Comparison of ENCODE assay signal across 16 cellular contexts in the genomic region with DNA sequence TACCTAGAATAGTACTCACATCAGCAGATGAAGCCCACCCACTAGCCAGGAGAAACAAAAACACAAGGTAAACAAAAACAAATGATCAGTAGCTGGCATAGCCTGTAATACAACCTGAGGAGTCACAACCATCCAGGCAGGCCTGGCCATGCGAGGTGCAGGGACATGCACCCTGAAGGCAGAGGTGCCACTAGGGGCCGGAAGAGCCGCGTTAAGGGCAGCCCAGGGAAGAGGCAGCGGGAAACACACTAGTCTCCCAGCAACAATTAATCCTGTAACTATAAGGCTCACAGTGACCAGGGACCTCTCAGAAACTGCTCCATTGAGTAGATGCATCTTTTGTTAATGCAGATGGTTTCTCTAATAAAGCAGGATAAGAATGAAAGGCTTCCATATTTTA. TPM values are rescaled to one million over a fixed set of nuclear protein-coding genes. Genes with fewer than 3 reads are reported as not detected.
A peak's percentile ranks its signal among the peaks of the same experiment; 100 is the strongest.
DNase-seq lines count a peak whose midpoint lies in the region; ATAC-seq and TF ChIP-seq lines count a peak whose summit lies in the region.
"Had no signal": no experiment of that assay in that cellular context is flagged by ENCODE, and none has a peak within 500 bp of the region (broad histone marks: within the 10 kb centered on the region; RNA-seq: fewer than 3 reads in every experiment).

No MANE protein-coding gene starts in this region.

- H3K9me3 Mint-ChIP-seq in endothelial cell (ENCODE audit: unreplicated experiment), result no peaks in the 10 kb centered on the region
- no peaks in the 10 kb centered on the region for H3K9me3 Mint-ChIP-seq in osteocyte (ENCODE audit: unreplicated experiment)
- no peaks in the 10 kb centered on the region for H3K9me3 Mint-ChIP-seq in CD14-positive monocyte
- H3K9me3 Mint-ChIP-seq: activated CD4-positive, alpha-beta T cell treated with anti-CD3 and anti-CD28 coated beads, Interleukin-2, amount 10 ng/mL, durations not matched to agents 7 days and 5 days; activated naive CD8-positive, alpha-beta T cell treated with anti-CD3 and anti-CD28 coated beads, Interleukin-2, amount 50 U/mL, for 24 hours; central memory CD8-positive, alpha-beta T cell; natural killer cell had no signal

- H3K27me3 Mint-ChIP-seq in endothelial cell (ENCODE audit: unreplicated experiment) (peaks cover 5% of the 10 kb centered on the region), osteocyte (ENCODE audit: unreplicated experiment) (no peaks in the 10 kb centered on the region), CD14-positive monocyte (ENCODE audit: low read depth in 3 of 3) (peaks cover 0 to 1% (median 0%) of the 10 kb centered on the region in 3 donors)
- H3K27me3 Mint-ChIP-seq: activated CD4-positive, alpha-beta T cell treated with anti-CD3 and anti-CD28 coated beads, Interleukin-2, amount 10 ng/mL, durations not matched to agents 7 days and 5 days; activated naive CD8-positive, alpha-beta T cell treated with anti-CD3 and anti-CD28 coated beads, Interleukin-2, amount 50 U/mL, for 24 hours; central memory CD8-positive, alpha-beta T cell had no signal

- TF ChIP-seq CTCF in endothelial cell (IDR thresholded peaks at IDR 0.05; ENCODE audit: unreplicated experiment), result no peak
- no peak for TF ChIP-seq CTCF in osteocyte (IDR thresholded peaks at IDR 0.05)
- TF ChIP-seq CTCF in CD14-positive monocyte (IDR thresholded peaks at IDR 0.05), result no peak

- H3K27ac Mint-ChIP-seq in endothelial cell (ENCODE audit: unreplicated experiment) (peak overlapping the region; percentile 79), osteocyte (ENCODE audit: unreplicated experiment) (peak overlapping the region; percentile 50), CD14-positive monocyte (no peak overlapping the region)
- H3K27ac Mint-ChIP-seq: activated CD4-positive, alpha-beta T cell treated with anti-CD3 and anti-CD28 coated beads, Interleukin-2, amount 10 ng/mL, durations not matched to agents 7 days and 5 days; activated naive CD8-positive, alpha-beta T cell treated with anti-CD3 and anti-CD28 coated beads, Interleukin-2, amount 50 U/mL, for 24 hours; natural killer cell had no signal

- ATAC-seq in GM21723 (IDR thresholded peaks at IDR 0.05; ENCODE audit: unreplicated experiment) (no peak), HG03442 (IDR thresholded peaks at IDR 0.05; ENCODE audit: unreplicated experiment) (no peak)
- ATAC-seq: activated naive CD8-positive, alpha-beta T cell treated with anti-CD3 and anti-CD28 coated beads, Interleukin-2, amount 50 U/mL, for 24 hours; natural killer cell had no signal

- H3K36me3 Mint-ChIP-seq in endothelial cell (ENCODE audit: low read depth, unreplicated experiment) (no peaks in the 10 kb centered on the region), osteocyte (ENCODE audit: unreplicated experiment) (peaks cover 10% of the 10 kb centered on the region), CD14-positive monocyte (peaks cover 12 to 13% of the 10 kb centered on the region in 2 donors)
- H3K36me3 Mint-ChIP-seq: natural killer cell had no signal

- DNase-seq in DMS 273 (lab: John Stamatoyannopoulos, UW; ENCODE audit: unreplicated experiment) (peak; percentile 26), DMS 273 treated with DMSO at 0.1 percent for 48 hours (lab: John Stamatoyannopoulos, UW) (no peak), M059J (ENCODE audit: low read depth) (peak; percentile 26), endothelial cell (ENCODE audit: low spot score) (no peak), osteocyte (ENCODE audit: extremely low spot score, unreplicated experiment) (no peak), CD14-positive monocyte (ENCODE audit: low spot score) (no peak)
- DNase-seq: activated CD4-positive, alpha-beta T cell treated with anti-CD3 and anti-CD28 coated beads, Interleukin-2, amount 10 ng/mL, durations not matched to agents 7 days and 5 days; activated naive CD8-positive, alpha-beta T cell treated with anti-CD3 and anti-CD28 coated beads, Interleukin-2, amount 50 U/mL, for 24 hours; C1 segment of cervical spinal cord; natural killer cell; NCI-H2171; right cardiac atrium; SIG-M5 had no signal

- intact Hi-C loops in CD14-positive monocyte (cut with micrococcal nuclease), result no loop called here

- H3K4me1 Mint-ChIP-seq in endothelial cell (ENCODE audit: unreplicated experiment), result peaks cover 42% of the 10 kb centered on the region
- H3K4me1 Mint-ChIP-seq in osteocyte (ENCODE audit: unreplicated experiment), result peaks cover 28% of the 10 kb centered on the region
- H3K4me1 Mint-ChIP-seq in CD14-positive monocyte, result peaks cover 5% of the 10 kb centered on the region
- H3K4me1 Mint-ChIP-seq: central memory CD8-positive, alpha-beta T cell had no signal

- H3K4me3 Mint-ChIP-seq in endothelial cell (ENCODE audit: unreplicated experiment), result no peak overlapping the region
- H3K4me3 Mint-ChIP-seq in osteocyte (ENCODE audit: unreplicated experiment), result no peak overlapping the region
- H3K4me3 Mint-ChIP-seq in CD14-positive monocyte, result no peak overlapping the region
- H3K4me3 Mint-ChIP-seq: activated CD4-positive, alpha-beta T cell treated with anti-CD3 and anti-CD28 coated beads, Interleukin-2, amount 10 ng/mL, durations not matched to agents 7 days and 5 days; activated naive CD8-positive, alpha-beta T cell treated with anti-CD3 and anti-CD28 coated beads, Interleukin-2, amount 50 U/mL, for 24 hours; central memory CD8-positive, alpha-beta T cell; natural killer cell had no signal

RNA-seq across cellular contexts. Expression of gene ANKRD10, which starts 28.9 kb away (rescaled TPM):
- 26.6 and 42.5 TPM in 2 replicates for total RNA-seq in M059J (2014; rRNA removed; shearing (Covaris generic))
- 160 TPM for total RNA-seq in endothelial cell (ENCODE audit: unreplicated experiment)
- 248 and 257 TPM in 2 replicates for total RNA-seq in osteocyte
- 10 to 100 TPM; 30.5 to 37.2 TPM for polyA plus RNA-seq in CD14-positive monocyte

Comparison
In these comparisons a context has a peak if more than half of its experiments do, and no peak if none do; other contexts are left out.
1. DNase-seq: peak in DMS 273 (single experiment) and M059J (single experiment); none in DMS 273 treated with DMSO at 0.1 percent for 48 hours (single experiment), endothelial cell (single experiment), osteocyte (single experiment) and CD14-positive monocyte (single experiment).
2. H3K27ac Mint-ChIP-seq: peak in endothelial cell (single experiment) and osteocyte (single experiment); none in CD14-positive monocyte (0 of 7).